ENCODE assay signal across 8 cellular contexts in genomic region chr16:75837264-75837663, GRCh38.
"Had no signal": no experiment of that assay in that cellular context is flagged by ENCODE, and none has a peak within 500 bp of the region (broad histone marks: within the 10 kb centered on the region; RNA-seq: fewer than 3 reads in every experiment).

No MANE protein-coding gene starts in this region.

- H2AFZ ChIP-seq: GM23338 had no signal

- H3K4me3 ChIP-seq: GM23338 had no signal

- H3K4me1 Mint-ChIP-seq: GM23338 had no signal

- ATAC-seq: GM23338 had no signal

- FAIRE-seq: H1, H54, HTR-8/SVneo had no signal

- H3K4me2 ChIP-seq: GM23338, KMS-11 had no signal

- H3K27ac Mint-ChIP-seq: GM23338, H9 had no signal

- H3K4me3 Mint-ChIP-seq: GM23338, H9 had no signal

- H3K27ac ChIP-seq: KMS-11 had no signal

- H3K9ac ChIP-seq: KMS-11 had no signal

- DNase-seq: H9, HCEC 1CT, KBM-7 had no signal
